ENCODE assay signal across 1 cellular context in genomic region chr16:3642397-3643094, GRCh38.
TF ChIP-seq lines count a peak whose summit lies in the region.

No MANE protein-coding gene starts in this region.

TF ChIP-seq in HEK293, 187 proteins besides CTCF, POLR2A, EP300 and RAD21 (continued from another document):
- no peak for TF ChIP-seq GLI2 (tag by site-specific recombination; IDR thresholded peaks at IDR 0.05; ENCODE audit: borderline replicate concordance, low read depth)
- TF ChIP-seq SP3 (tag by site-specific recombination; IDR thresholded peaks at IDR 0.05), result no peak
- no peak for TF ChIP-seq ZBTB26 (tag by site-specific recombination; optimal IDR thresholded peaks at IDR 0.05)
- TF ChIP-seq ZNF600 (tag by site-specific recombination; IDR thresholded peaks at IDR 0.05), result peak; percentile 96
